ENCODE assay signal across 1 cellular context in the genomic region with DNA sequence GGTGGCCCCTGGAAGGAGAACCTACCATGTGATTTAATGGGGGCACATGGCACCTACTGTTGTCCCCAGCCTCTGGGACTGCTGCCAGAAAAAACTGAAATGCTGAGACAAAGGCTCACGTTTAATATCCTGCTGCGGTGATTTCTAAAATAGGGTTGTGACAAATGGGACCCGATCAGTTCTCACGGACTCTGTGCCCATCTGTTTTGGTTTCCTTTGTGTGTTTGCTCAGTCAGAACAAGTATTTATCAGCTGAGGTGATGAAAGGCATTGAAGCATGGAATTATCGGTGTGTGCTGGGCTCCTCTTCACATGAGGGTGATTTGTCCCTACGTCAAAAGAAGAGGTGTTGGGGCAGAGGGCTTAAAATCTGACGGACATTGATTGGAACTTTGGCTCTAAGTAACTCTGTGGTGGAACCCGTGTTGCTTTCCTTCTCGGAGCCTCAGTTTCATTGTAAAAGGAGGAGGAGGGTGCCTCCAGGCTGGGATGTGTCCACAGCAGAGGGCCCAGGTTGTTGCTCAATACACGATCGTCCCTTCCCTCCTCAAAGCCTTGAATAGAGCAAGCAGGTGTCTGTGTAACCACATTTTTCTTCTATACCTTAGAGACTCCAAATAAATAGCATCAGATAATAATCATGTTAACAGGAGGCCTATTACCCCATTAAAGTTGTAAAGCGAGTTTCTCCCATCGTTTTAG.
TF ChIP-seq lines count a peak whose summit lies in the region.

No MANE protein-coding gene starts in this region.

TF ChIP-seq in H1, 55 proteins besides CTCF, POLR2A, EP300 and RAD21:
- TF ChIP-seq RBBP5 (IDR thresholded peaks at IDR 0.05; ENCODE audit: borderline replicate concordance, low read depth, low read length) (no peak), TCF12 (IDR thresholded peaks at IDR 0.05; ENCODE audit: low read depth, low read length) (no peak), BACH1 (IDR thresholded peaks at IDR 0.05; ENCODE audit: low read length) (no peak), SP1 (IDR thresholded peaks at IDR 0.05; ENCODE audit: low read depth, low read length) (no peak), CBX8 (IDR thresholded peaks at IDR 0.05; ENCODE audit: borderline replicate concordance, low read depth, low read length) (no peak), GTF2F1 (IDR thresholded peaks at IDR 0.05; ENCODE audit: borderline replicate concordance, low read depth, low read length) (no peak), CEBPB (IDR thresholded peaks at IDR 0.05; ENCODE audit: low read depth, low read length) (no peak)
- TF ChIP-seq, protein P1, sequence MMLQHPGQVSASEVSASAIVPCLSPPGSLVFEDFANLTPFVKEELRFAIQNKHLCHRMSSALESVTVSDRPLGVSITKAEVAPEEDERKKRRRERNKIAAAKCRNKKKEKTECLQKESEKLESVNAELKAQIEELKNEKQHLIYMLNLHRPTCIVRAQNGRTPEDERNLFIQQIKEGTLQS (IDR thresholded peaks at IDR 0.05; ENCODE audit: insufficient read depth, low read depth, low read length), result no peak
TF ChIP-seq in H1: peak in this region for 0.
